In the genomic region with DNA sequence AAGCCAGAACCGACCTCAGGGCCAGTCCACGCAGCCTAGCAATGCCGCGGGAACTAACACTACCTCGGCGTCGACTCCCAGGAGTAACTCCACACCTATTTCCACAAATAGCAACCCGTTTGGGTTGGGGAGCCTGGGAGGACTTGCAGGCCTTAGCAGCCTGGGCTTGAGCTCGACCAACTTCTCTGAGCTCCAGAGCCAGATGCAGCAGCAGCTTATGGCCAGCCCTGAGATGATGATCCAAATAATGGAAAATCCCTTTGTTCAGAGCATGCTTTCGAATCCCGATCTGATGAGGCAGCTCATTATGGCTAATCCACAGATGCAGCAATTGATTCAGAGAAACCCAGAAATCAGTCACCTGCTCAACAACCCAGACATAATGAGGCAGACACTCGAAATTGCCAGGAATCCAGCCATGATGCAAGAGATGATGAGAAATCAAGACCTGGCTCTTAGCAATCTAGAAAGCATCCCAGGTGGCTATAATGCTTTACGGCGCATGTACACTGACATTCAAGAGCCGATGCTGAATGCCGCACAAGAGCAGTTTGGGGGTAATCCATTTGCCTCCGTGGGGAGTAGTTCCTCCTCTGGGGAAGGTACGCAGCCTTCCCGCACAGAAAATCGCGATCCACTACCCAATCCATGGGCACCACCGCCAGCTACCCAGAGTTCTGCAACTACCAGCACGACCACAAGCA, we compare ENCODE assay signal across 8 cellular contexts. TPM values are rescaled to one million over a fixed set of nuclear protein-coding genes. Genes with fewer than 3 reads are reported as not detected.
A peak's percentile ranks its signal among the peaks of the same experiment; 100 is the strongest.
DNase-seq lines count a peak whose midpoint lies in the region; ATAC-seq and TF ChIP-seq lines count a peak whose summit lies in the region.

No MANE protein-coding gene starts in this region.

- no peaks in the 10 kb centered on the region for H3K9me3 ChIP-seq in CD4-positive, alpha-beta memory T cell (ENCODE audit: control insufficient read depth in 1 of 2, low read length in 2 of 2)

- H3K9me3 Mint-ChIP-seq in CD4-positive, alpha-beta memory T cell = no peaks in the 10 kb centered on the region
- H3K9me3 Mint-ChIP-seq in nephron progenitor cell = peaks cover 9% of the 10 kb centered on the region
- no peaks in the 10 kb centered on the region for H3K9me3 Mint-ChIP-seq in type B pancreatic cell

- DNase-seq in CD4-positive, alpha-beta memory T cell = peak; percentile 16 to 55 (median 24)
- peak; percentile 7 for DNase-seq in NB4 (ENCODE audit: low read depth)
- peak; percentile 32 for DNase-seq in activated T-cell treated with anti-CD3 and anti-CD28 coated beads, Interleukin-2, amount 50 U/mL, for 1 hour
- peak; percentile 46 for DNase-seq in fibroblast of mammary gland (ENCODE audit: low read depth)
- peak; percentile 5 for DNase-seq in nephron progenitor cell
- no peak for DNase-seq in type B pancreatic cell (ENCODE audit: extremely low spot score, unreplicated experiment)
- DNase-seq in HuH-7.5 (ENCODE audit: low spot score) = no peak

- ATAC-seq in GM21423 (IDR thresholded peaks at IDR 0.05; ENCODE audit: unreplicated experiment) = peak; percentile 3

- H3K27me3 ChIP-seq in CD4-positive, alpha-beta memory T cell (ENCODE audit: insufficient read depth, low read length) = no peaks in the 10 kb centered on the region

- peak overlapping the region; percentile 88 to 97 (median 90) for H3K4me3 Mint-ChIP-seq in CD4-positive, alpha-beta memory T cell
- H3K4me3 Mint-ChIP-seq in nephron progenitor cell (peak overlapping the region; percentile 89), type B pancreatic cell (peak overlapping the region; percentile 90)

- peak overlapping the region; percentile 74 to 84 for H3K4me3 ChIP-seq in CD4-positive, alpha-beta memory T cell (ENCODE audit: low read length in 2 of 2)
- peak overlapping the region; percentile 84 for H3K4me3 ChIP-seq in NB4 (ENCODE audit: low read depth, low read length)
- peak overlapping the region; percentile 66 for H3K4me3 ChIP-seq in fibroblast of mammary gland (ENCODE audit: control insufficient read depth, low read depth, low read length)

- H3K27ac ChIP-seq in CD4-positive, alpha-beta memory T cell (ENCODE audit: low read depth, low read length) = peak overlapping the region; percentile 94

- peaks cover 28% of the 10 kb centered on the region for H3K4me1 ChIP-seq in CD4-positive, alpha-beta memory T cell (ENCODE audit: insufficient read depth, low read length)

- peak overlapping the region; percentile 93 to 99 (median 98) for H3K27ac Mint-ChIP-seq in CD4-positive, alpha-beta memory T cell
- H3K27ac Mint-ChIP-seq in nephron progenitor cell (peak overlapping the region; percentile 81), type B pancreatic cell (peak overlapping the region; percentile 95)

- TF ChIP-seq CTCF in NB4 (IDR thresholded peaks at IDR 0.05; ENCODE audit: low read depth, low read length) (no peak), fibroblast of mammary gland (conservative IDR thresholded peaks at IDR 0.05; ENCODE audit: control insufficient read depth, insufficient read depth, low read depth, low read length) (no peak), nephron progenitor cell (IDR thresholded peaks at IDR 0.05) (no peak), type B pancreatic cell (conservative IDR thresholded peaks at IDR 0.05) (no peak)

- no peaks in the 10 kb centered on the region for H3K27me3 Mint-ChIP-seq in CD4-positive, alpha-beta memory T cell
- H3K27me3 Mint-ChIP-seq in nephron progenitor cell (ENCODE audit: low read depth, poor library complexity) = no peaks in the 10 kb centered on the region
- no peaks in the 10 kb centered on the region for H3K27me3 Mint-ChIP-seq in type B pancreatic cell

- intact Hi-C loops in CD4-positive, alpha-beta memory T cell (cut with micrococcal nuclease) = loop anchor here (5.0 kb wide), 1 partner anchor 177 kb away; no protein-coding TSS in a partner anchor

- H3K36me3 Mint-ChIP-seq in CD4-positive, alpha-beta memory T cell = peaks cover 11 to 21% of the 10 kb centered on the region in 2 donors
- H3K36me3 Mint-ChIP-seq in nephron progenitor cell (ENCODE audit: low read depth) (no peaks in the 10 kb centered on the region), type B pancreatic cell (no peaks in the 10 kb centered on the region)

- CTCF ChIA-PET in CD4-positive, alpha-beta memory T cell (lab: Charles Lee; ENCODE audit: partially characterized antibody) = interaction anchor here (2.5 kb wide), 1 partner anchor 163 kb away, joined by 16 read pairs; the partner anchor contains the start of gene NBDY

- POLR2A ChIA-PET in CD4-positive, alpha-beta memory T cell (lab: Charles Lee; ENCODE audit: partially characterized antibody) = interaction anchor here (0.7 to 2.2 kb wide), 12 partner anchors 8 to 1076 kb away, joined by 3 to 6 read pairs (median 4); partner anchors contain the start of gene NBDY

- TF ChIP-seq POLR2A in NB4 (IDR thresholded peaks at IDR 0.05; ENCODE audit: extremely low read depth, insufficient read length) = no peak

- no peaks in the 10 kb centered on the region for H3K36me3 ChIP-seq in CD4-positive, alpha-beta memory T cell (ENCODE audit: insufficient read depth, low read length)

- H3K4me1 Mint-ChIP-seq in CD4-positive, alpha-beta memory T cell = peaks cover 12 to 39% (median 18%) of the 10 kb centered on the region in 4 donors
- H3K4me1 Mint-ChIP-seq in nephron progenitor cell = peaks cover 33% of the 10 kb centered on the region
- peaks cover 7% of the 10 kb centered on the region for H3K4me1 Mint-ChIP-seq in type B pancreatic cell (ENCODE audit: unreplicated experiment)

RNA-seq across cellular contexts. Expression of gene UBQLN2, which starts 0.9 kb away (rescaled TPM):
- total RNA-seq in CD4-positive, alpha-beta memory T cell = 10 to 100 TPM; 62.6 to 64.0 TPM
- 10 to 100 TPM; 66.7 to 74.8 TPM for polyA plus RNA-seq in CD4-positive, alpha-beta memory T cell
- total RNA-seq in type B pancreatic cell (ENCODE audit: low replicate concordance) = 41.2 and 41.4 TPM in 2 replicates

Comparison
In these comparisons a context has a peak if more than half of its experiments do, and no peak if none do; other contexts are left out.
1. DNase-seq: peak in CD4-positive, alpha-beta memory T cell (5 of 5), NB4 (single experiment), activated T-cell treated with anti-CD3 and anti-CD28 coated beads, Interleukin-2, amount 50 U/mL, for 1 hour (single experiment), fibroblast of mammary gland (single experiment) and nephron progenitor cell (single experiment); none in type B pancreatic cell (single experiment) and HuH-7.5 (single experiment).
2. Peak in every context shown above with its lines, with median percentiles within 50 percentile points of each other: H3K4me3 ChIP-seq, H3K27ac Mint-ChIP-seq and H3K4me3 Mint-ChIP-seq.